ENCODE assay signal across 16 cellular contexts in the genomic region with DNA sequence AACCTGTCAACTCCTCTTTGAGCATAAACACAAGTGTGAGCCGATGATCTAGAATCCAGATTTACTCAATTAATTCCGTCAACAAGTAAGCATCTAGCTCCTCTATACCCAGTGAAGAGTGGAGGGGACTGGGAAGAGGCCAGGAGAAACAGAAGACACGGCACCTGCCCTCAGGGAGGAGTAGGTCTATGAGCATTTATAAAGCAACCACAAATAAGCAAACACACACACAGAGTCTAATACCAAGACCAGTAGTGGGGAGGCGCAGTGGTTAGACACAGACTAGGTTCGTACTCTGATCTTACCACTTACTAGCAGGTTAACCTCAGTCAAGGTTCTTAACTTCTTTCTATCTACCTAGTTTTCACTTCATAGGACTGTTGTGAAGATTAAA. TPM values are rescaled to one million over a fixed set of nuclear protein-coding genes. Genes with fewer than 3 reads are reported as not detected.
DNase-seq lines count a peak whose midpoint lies in the region; ATAC-seq and TF ChIP-seq lines count a peak whose summit lies in the region.
"Had no signal": no experiment of that assay in that cellular context is flagged by ENCODE, and none has a peak within 500 bp of the region (broad histone marks: within the 10 kb centered on the region; RNA-seq: fewer than 3 reads in every experiment).

No MANE protein-coding gene starts in this region.

- no peaks in the 10 kb centered on the region for H3K27me3 Mint-ChIP-seq in natural killer cell (ENCODE audit: low read depth in 2 of 2)
- H3K27me3 Mint-ChIP-seq in type B pancreatic cell, result no peaks in the 10 kb centered on the region

- TF ChIP-seq CTCF in ascending aorta (IDR thresholded peaks at IDR 0.05), result no peak
- TF ChIP-seq CTCF in natural killer cell (IDR thresholded peaks at IDR 0.05), result no peak
- no peak for TF ChIP-seq CTCF in type B pancreatic cell (conservative IDR thresholded peaks at IDR 0.05)
- no peak for TF ChIP-seq CTCF in BE2C (IDR thresholded peaks at IDR 0.05; ENCODE audit: low read depth, low read length)

- H3K4me3 ChIP-seq in ascending aorta (peak overlapping the region in 1 of 2 donors; percentile 11), BE2C (ENCODE audit: low read depth, low read length) (no peak overlapping the region)
- H3K4me3 ChIP-seq: lower lobe of right lung, SK-N-MC, testis had no signal

- ATAC-seq in natural killer cell, result no peak
- ATAC-seq in HG02610 (IDR thresholded peaks at IDR 0.05; ENCODE audit: unreplicated experiment), result no peak
- ATAC-seq in GM21381 (IDR thresholded peaks at IDR 0.05; ENCODE audit: unreplicated experiment), result no peak
- ATAC-seq: HCT116 had no signal

- H3K4me1 ChIP-seq in ascending aorta (peaks cover 11 to 28% of the 10 kb centered on the region in 2 donors), BE2C (peaks cover 3% of the 10 kb centered on the region; the same call in 1 of the 2 replicates)

- peak overlapping the region; percentile 1 to 38 for H3K27ac ChIP-seq in ascending aorta
- H3K27ac ChIP-seq: KMS-11, lower lobe of right lung, SK-N-MC, testis had no signal

- DNase-seq in stimulated activated CD4-positive, alpha-beta T cell treated with anti-CD3 and anti-CD28 coated beads, Interleukin-15, amount 100 ng/mL, for 24 hours, result peak; percentile 53
- DNase-seq in stimulated activated CD4-positive, alpha-beta T cell treated with anti-CD3 and anti-CD28 coated beads, Interleukin-12 subunit alpha, Interleukin-12 subunit beta, amount 100 ng/mL, for 4 hours, result no peak
- DNase-seq in ascending aorta (ENCODE audit: low spot score in 2 of 2) (no peak), natural killer cell (no peak), type B pancreatic cell (ENCODE audit: extremely low spot score, unreplicated experiment) (no peak), BE2C (no peak)
- DNase-seq: activated CD8-positive, alpha-beta memory T cell treated with anti-CD3 and anti-CD28 coated beads, Interleukin-2, amount 50 U/mL, for 4 hours; DMS79; lower lobe of right lung; NCI-H1436 treated with DMSO at 0.1 percent for 48 hours; testis had no signal

- H3K36me3 ChIP-seq in ascending aorta, result no peaks in the 10 kb centered on the region
- H3K36me3 ChIP-seq in BE2C, result no peaks in the 10 kb centered on the region
- H3K36me3 ChIP-seq: lower lobe of right lung had no signal

- no peaks in the 10 kb centered on the region for H3K9me3 Mint-ChIP-seq in natural killer cell
- H3K9me3 Mint-ChIP-seq in type B pancreatic cell, result peaks cover 3% of the 10 kb centered on the region

- H3K36me3 Mint-ChIP-seq in natural killer cell, result no peaks in the 10 kb centered on the region
- no peaks in the 10 kb centered on the region for H3K36me3 Mint-ChIP-seq in type B pancreatic cell

- intact Hi-C loops in ascending aorta (cut with DNase I), result no loop called here
- intact Hi-C loops in natural killer cell (cut with micrococcal nuclease), result no loop called here

- peak overlapping the region; percentile 5 for H3K4me3 Mint-ChIP-seq in natural killer cell
- peak overlapping the region; percentile 58 for H3K4me3 Mint-ChIP-seq in type B pancreatic cell

- H3K27ac Mint-ChIP-seq in natural killer cell, result peak overlapping the region; percentile 51 to 62
- H3K27ac Mint-ChIP-seq in type B pancreatic cell, result peak overlapping the region; percentile 66

- H3K27me3 ChIP-seq in ascending aorta (no peaks in the 10 kb centered on the region), BE2C (no peaks in the 10 kb centered on the region)
- H3K27me3 ChIP-seq: testis had no signal

- peaks cover 60 to 67% of the 10 kb centered on the region in 2 donors for H3K4me1 Mint-ChIP-seq in natural killer cell
- H3K4me1 Mint-ChIP-seq in type B pancreatic cell (ENCODE audit: unreplicated experiment), result peaks cover 36% of the 10 kb centered on the region

- no peaks in the 10 kb centered on the region for H3K9me3 ChIP-seq in ascending aorta
- no peaks in the 10 kb centered on the region for H3K9me3 ChIP-seq in BE2C
- H3K9me3 ChIP-seq: lower lobe of right lung, testis had no signal

RNA-seq across cellular contexts. Expression of gene FOXN3, which starts 5.9 kb away (rescaled TPM):
- total RNA-seq in ascending aorta, result 96.3 TPM
- total RNA-seq in natural killer cell, result 100 to 1,000 TPM; 209 to 216 (median 209) TPM
- total RNA-seq in type B pancreatic cell (ENCODE audit: low replicate concordance), result 40.4 and 73.5 TPM in 2 replicates
- polyA plus RNA-seq in BE2C (2012; ENCODE audit: insufficient read depth, insufficient read length, low read depth), result 21.9 TPM
